Comparison of ENCODE assay signal across 14 cellular contexts in the genomic region with DNA sequence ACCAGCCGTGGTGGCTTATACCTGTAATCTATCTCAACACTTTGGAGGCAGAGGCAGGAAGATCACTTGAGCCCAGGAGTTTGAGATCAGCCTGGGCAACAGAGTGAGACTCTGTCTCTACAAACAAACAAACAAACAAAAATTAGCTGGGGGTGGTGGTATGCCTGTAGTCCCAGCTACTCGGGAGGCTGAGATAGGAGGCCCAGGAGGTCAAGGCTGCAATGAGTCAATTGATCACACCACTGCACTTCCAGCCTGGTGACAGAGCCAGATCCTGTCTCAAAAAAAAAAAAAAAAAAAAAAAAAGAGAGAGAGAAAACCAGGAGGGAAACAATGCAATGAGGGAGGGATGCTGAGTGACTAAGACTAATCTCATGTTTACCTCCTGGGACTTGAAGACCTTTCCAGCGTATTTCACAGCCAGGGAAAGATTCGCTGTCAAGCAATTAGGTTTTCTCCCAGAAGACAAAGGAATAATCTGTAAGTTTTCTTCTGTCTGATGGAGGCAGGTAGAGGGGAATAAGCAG. TPM values are rescaled to one million over a fixed set of nuclear protein-coding genes. Genes with fewer than 3 reads are reported as not detected.
DNase-seq lines count a peak whose midpoint lies in the region; ATAC-seq and TF ChIP-seq lines count a peak whose summit lies in the region.
"Had no signal": no experiment of that assay in that cellular context is flagged by ENCODE, and none has a peak within 500 bp of the region (broad histone marks: within the 10 kb centered on the region; RNA-seq: fewer than 3 reads in every experiment).

No MANE protein-coding gene starts in this region.

- POLR2A ChIA-PET in PC-3 (lab: Charles Lee; ENCODE audit: unreplicated experiment), result no interaction called here

- H3K36me3 Mint-ChIP-seq in progenitor cell of endocrine pancreas (ENCODE audit: insufficient read depth), result no peaks in the 10 kb centered on the region
- H3K36me3 Mint-ChIP-seq: CD4-positive, alpha-beta memory T cell had no signal

- H3K4me2 ChIP-seq in PC-3 (ENCODE audit: low read length), result peak overlapping the region; percentile 40; the same call in 1 of the 2 replicates

- no peaks in the 10 kb centered on the region for H3K9me3 Mint-ChIP-seq in progenitor cell of endocrine pancreas (ENCODE audit: low read depth)
- H3K9me3 Mint-ChIP-seq: H9 had no signal

- H3K27ac Mint-ChIP-seq in progenitor cell of endocrine pancreas, result peak overlapping the region; percentile 13
- H3K27ac Mint-ChIP-seq: B cell; CD4-positive, alpha-beta memory T cell; H9 had no signal

- 0 out of 2 replicates have a peak overlapping the region, but pooled peaks have one; percentile 21 for H3K27ac ChIP-seq in PC-3 (ENCODE audit: low read length)

- H3F3A ChIP-seq in PC-3 (ENCODE audit: low read length, unreplicated experiment), result no peaks in the 10 kb centered on the region

- peaks cover 5% of the 10 kb centered on the region for H3K4me1 Mint-ChIP-seq in progenitor cell of endocrine pancreas (ENCODE audit: low read depth)
- H3K4me1 Mint-ChIP-seq: CD4-positive, alpha-beta memory T cell had no signal

- no peaks in the 10 kb centered on the region for H3K9me2 ChIP-seq in PC-3 (replicated peaks; ENCODE audit: low read length)

- no peaks in the 10 kb centered on the region for H3K9me3 ChIP-seq in PC-3 (ENCODE audit: low read length)

- no peak overlapping the region for H3K9ac ChIP-seq in PC-3 (ENCODE audit: low read length)

- intact Hi-C loops in PC-3 (cut with micrococcal nuclease), result no loop called here

- H3K4me3 Mint-ChIP-seq in progenitor cell of endocrine pancreas (ENCODE audit: low read depth), result no peak overlapping the region
- H3K4me3 Mint-ChIP-seq: B cell; CD4-positive, alpha-beta memory T cell; H9 had no signal

- no peaks in the 10 kb centered on the region for H4K20me1 ChIP-seq in PC-3 (ENCODE audit: low read length)

- no peak for TF ChIP-seq CTCF in PC-3 (conservative IDR thresholded peaks at IDR 0.05; ENCODE audit: low read depth, low read length)
- no peak for TF ChIP-seq CTCF in progenitor cell of endocrine pancreas (IDR thresholded peaks at IDR 0.05; ENCODE audit: unreplicated experiment)

- ATAC-seq in PC-3 (no peak), GM18520 (IDR thresholded peaks at IDR 0.05; ENCODE audit: unreplicated experiment) (no peak)

- H3K36me3 ChIP-seq in PC-3 (ENCODE audit: low read depth, low read length), result no peaks in the 10 kb centered on the region

- peaks cover 15% of the 10 kb centered on the region for H3K4me1 ChIP-seq in PC-3 (ENCODE audit: insufficient read depth, low read length)

- CTCF ChIA-PET in PC-3 (lab: Charles Lee), result no interaction called here

- H3K79me2 ChIP-seq in PC-3 (ENCODE audit: low read length), result no peaks in the 10 kb centered on the region

- BruUV-seq in PC-3 (replicated peaks; lab: Mats Ljungman, UMichigan), result no TSS peak

- peaks cover 8% of the 10 kb centered on the region for H3K27me3 Mint-ChIP-seq in progenitor cell of endocrine pancreas

- H2AFZ ChIP-seq in PC-3 (ENCODE audit: low read length), result no peak overlapping the region

- peak; percentile 5 for DNase-seq in ELR (ENCODE audit: low read depth)
- peak; percentile 52 for DNase-seq in PC-3
- DNase-seq in iPS-NIHi11 (ENCODE audit: low spot score), result peak; percentile 10
- DNase-seq in progenitor cell of endocrine pancreas (ENCODE audit: low spot score, unreplicated experiment), result no peak
- no peak for DNase-seq in stimulated activated CD4-positive, alpha-beta T cell treated with anti-CD3 and anti-CD28 coated beads, Interleukin-12 subunit alpha, Interleukin-12 subunit beta, amount 100 ng/mL, for 4 hours
- DNase-seq in epidermal melanocyte (ENCODE audit: insufficient read length, low spot score), result no peak
- DNase-seq: CD4-positive, alpha-beta memory T cell; H9; NCI-H1417; NCI-H2029; NCI-H510A treated with DMSO at 0.1 percent for 48 hours; SHP77 had no signal

- no peak overlapping the region for H3K4me3 ChIP-seq in PC-3 (ENCODE audit: low read length)

- no peaks in the 10 kb centered on the region for H3K27me3 ChIP-seq in PC-3 (ENCODE audit: low read length)

RNA-seq across cellular contexts. Expression of a gene that starts 51.1 kb away (rescaled TPM):
- total RNA-seq in PC-3 (2014; rRNA removed) (5.8 and 6.5 TPM in 2 replicates), progenitor cell of endocrine pancreas (45.5 and 47.4 TPM in 2 replicates)

Comparison
In these comparisons a context has a peak if more than half of its experiments do, and no peak if none do; other contexts are left out.
1. DNase-seq: peak in ELR (single experiment), PC-3 (single experiment) and iPS-NIHi11 (single experiment); none in progenitor cell of endocrine pancreas (single experiment), stimulated activated CD4-positive, alpha-beta T cell treated with anti-CD3 and anti-CD28 coated beads, Interleukin-12 subunit alpha, Interleukin-12 subunit beta, amount 100 ng/mL, for 4 hours (single experiment) and epidermal melanocyte (single experiment).